ENCODE assay signal across 13 cellular contexts in genomic region chr5:138448481-138449398, GRCh38. TPM values are rescaled to one million over a fixed set of nuclear protein-coding genes. Genes with fewer than 3 reads are reported as not detected.
DNase-seq lines count a peak whose midpoint lies in the region; ATAC-seq, FAIRE-seq and TF ChIP-seq lines count a peak whose summit lies in the region.
"Had no signal": no experiment of that assay in that cellular context is flagged by ENCODE, and none has a peak within 500 bp of the region (broad histone marks: within the 10 kb centered on the region; RNA-seq: fewer than 3 reads in every experiment).

No MANE protein-coding gene starts in this region.

- no peaks in the 10 kb centered on the region for H3K79me1 ChIP-seq in mesenchymal stem cell (replicated peaks; ENCODE audit: low read length, poor library complexity, severe bottlenecking)

- H3K79me2 ChIP-seq in astrocyte (ENCODE audit: insufficient read depth, low read length): no peaks in the 10 kb centered on the region

- H2AK5ac ChIP-seq in mesenchymal stem cell (ENCODE audit: low read length, severe bottlenecking): no peak overlapping the region

- H3K4me2 ChIP-seq in astrocyte (ENCODE audit: low read length): no peak overlapping the region
- no peak overlapping the region for H3K4me2 ChIP-seq in mesenchymal stem cell (ENCODE audit: low read length, poor library complexity, severe bottlenecking)

- H2BK5ac ChIP-seq in mesenchymal stem cell (ENCODE audit: low read depth, low read length, poor library complexity, severe bottlenecking): no peak overlapping the region

- H3K4me1 ChIP-seq in astrocyte (ENCODE audit: insufficient read depth, low read length): peaks cover 4% of the 10 kb centered on the region
- peaks cover 15% of the 10 kb centered on the region for H3K4me1 ChIP-seq in mesenchymal stem cell (ENCODE audit: control insufficient read depth, insufficient read depth, low read depth, low read length)

- H3K27me3 ChIP-seq in astrocyte (ENCODE audit: insufficient read depth, low read length) (no peaks in the 10 kb centered on the region), mesenchymal stem cell (ENCODE audit: control insufficient read depth in 1 of 2, insufficient read depth in 1 of 2, low read length in 2 of 2) (peaks cover 0 to 4% of the 10 kb centered on the region in 2 experiments)
- H3K27me3 ChIP-seq: sigmoid colon had no signal

- peak; percentile 41 for DNase-seq in EL
- peak; percentile 23 to 63 for DNase-seq in NCI-H187 (lab: John Stamatoyannopoulos, UW)
- DNase-seq in astrocyte (ENCODE audit: low read depth): no peak
- DNase-seq in mesenchymal stem cell: peak; percentile 33
- no peak for DNase-seq in activated CD4-positive, alpha-beta T cell treated with anti-CD3 and anti-CD28 coated beads for 1 hour
- DNase-seq in activated CD4-positive, alpha-beta T cell treated with anti-CD3 and anti-CD28 coated beads for 4 hours: no peak
- DNase-seq: dermis blood vessel endothelial cell; SHP77; sigmoid colon; stimulated activated naive CD8-positive, alpha-beta T cell treated with anti-CD3 and anti-CD28 coated beads, Interleukin-15, Interleukin-2, amounts not matched to agents 100 U/mL and 50 U/mL, for 24 hours had no signal

- no peaks in the 10 kb centered on the region for H3K36me3 ChIP-seq in astrocyte (ENCODE audit: insufficient read depth, low read length)
- H3K36me3 ChIP-seq in mesenchymal stem cell (ENCODE audit: control insufficient read depth in 1 of 2, insufficient read depth in 2 of 2, low read depth in 1 of 2, low read length in 2 of 2): peaks cover 0 to 8% of the 10 kb centered on the region in 2 experiments

- no peak for TF ChIP-seq CTCF in astrocyte (IDR thresholded peaks at IDR 0.05; ENCODE audit: insufficient read depth, low read depth, low read length)

- H3K9me3 ChIP-seq in astrocyte (ENCODE audit: insufficient read depth, low read depth, low read length) (no peaks in the 10 kb centered on the region), mesenchymal stem cell (ENCODE audit: control insufficient read depth, low read length) (no peaks in the 10 kb centered on the region)
- H3K9me3 ChIP-seq: sigmoid colon had no signal

- no peaks in the 10 kb centered on the region for H3K4me1 Mint-ChIP-seq in astrocyte (ENCODE audit: low read depth, unreplicated experiment)

- H4K91ac ChIP-seq in mesenchymal stem cell (ENCODE audit: low read length): no peak overlapping the region

- H3K4ac ChIP-seq in mesenchymal stem cell (ENCODE audit: low read depth in 1 of 2, low read length in 2 of 2): no peak overlapping the region

- H3K36me3 Mint-ChIP-seq in astrocyte (ENCODE audit: low read depth, unreplicated experiment): peaks cover 3% of the 10 kb centered on the region

- H2AFZ ChIP-seq in astrocyte (ENCODE audit: low read depth, low read length) (peak overlapping the region; percentile 9), mesenchymal stem cell (ENCODE audit: low read depth, low read length) (no peak overlapping the region)

- no peaks in the 10 kb centered on the region for H3K9me3 Mint-ChIP-seq in astrocyte (ENCODE audit: unreplicated experiment)

- H3K9ac ChIP-seq in astrocyte (ENCODE audit: low read length) (peak overlapping the region; percentile 69), mesenchymal stem cell (ENCODE audit: low read length) (no peak overlapping the region)

- ATAC-seq in HG03045 (IDR thresholded peaks at IDR 0.05; ENCODE audit: unreplicated experiment) (no peak), GM18909 (IDR thresholded peaks at IDR 0.05; ENCODE audit: poor library complexity, unreplicated experiment) (no peak)
- ATAC-seq: stimulated activated naive CD8-positive, alpha-beta T cell treated with anti-CD3 and anti-CD28 coated beads, Interleukin-15, Interleukin-2, amounts not matched to agents 100 U/mL and 50 U/mL, for 24 hours had no signal

- no peak overlapping the region for H2BK120ac ChIP-seq in mesenchymal stem cell (ENCODE audit: low read depth, low read length)

- no peaks in the 10 kb centered on the region for H4K20me1 ChIP-seq in astrocyte (ENCODE audit: insufficient read depth, low read length)

- 79% methylated on average over 6 of the region's 9 CpGs for WGBS in mesenchymal stem cell

- no peak overlapping the region for H2BK15ac ChIP-seq in mesenchymal stem cell (ENCODE audit: low read depth, poor library complexity, severe bottlenecking)

- no peak overlapping the region for H3K18ac ChIP-seq in mesenchymal stem cell (ENCODE audit: low read depth in 1 of 2, low read length in 2 of 2)

- peaks cover 28% of the 10 kb centered on the region for H3K27me3 Mint-ChIP-seq in astrocyte (ENCODE audit: low read depth, unreplicated experiment)

- no peak for FAIRE-seq in astrocyte (lab: Jason Lieb, UNC)
- FAIRE-seq: keratinocyte had no signal

- H3K27ac ChIP-seq in astrocyte (ENCODE audit: low read depth, low read length): no peak overlapping the region
- H3K27ac ChIP-seq in mesenchymal stem cell (ENCODE audit: low read length, poor library complexity, severe bottlenecking): no peak overlapping the region

- no peak overlapping the region for H2BK12ac ChIP-seq in mesenchymal stem cell (ENCODE audit: low read length in 2 of 2)

- peak overlapping the region; percentile 34 for H3K27ac Mint-ChIP-seq in astrocyte (ENCODE audit: unreplicated experiment)

- H4K8ac ChIP-seq in mesenchymal stem cell (ENCODE audit: low read length): no peak overlapping the region

- no peak overlapping the region for H3K4me3 Mint-ChIP-seq in astrocyte (ENCODE audit: unreplicated experiment)

- no peak overlapping the region for H3K14ac ChIP-seq in mesenchymal stem cell (ENCODE audit: low read length in 2 of 2)

- H3K4me3 ChIP-seq in astrocyte (ENCODE audit: insufficient read depth, low read depth, low read length): no peak overlapping the region
- no peak overlapping the region for H3K4me3 ChIP-seq in mesenchymal stem cell (ENCODE audit: insufficient read depth in 1 of 2, low read depth in 1 of 2, low read length in 2 of 2)

- H3K23ac ChIP-seq in mesenchymal stem cell (ENCODE audit: low read length in 2 of 2): no peak overlapping the region

RNA-seq across cellular contexts. Expression of gene REEP2, which starts 9.9 kb away (rescaled TPM):
- 16.0 and 17.2 TPM in 2 replicates for total RNA-seq in astrocyte
- 9.4 TPM for polyA plus RNA-seq in mesenchymal stem cell (2013, experiment 1 of 2)
- polyA plus RNA-seq in mesenchymal stem cell (2013, experiment 2 of 2): 9.3 TPM

RNA-seq across cellular contexts. Expression of gene EGR1, which starts 16.5 kb away (rescaled TPM):
- 24.4 and 31.5 TPM in 2 replicates for total RNA-seq in astrocyte
- polyA plus RNA-seq in mesenchymal stem cell (2013, experiment 1 of 2): 459 TPM
- 434 TPM for polyA plus RNA-seq in mesenchymal stem cell (2013, experiment 2 of 2)

Comparison
In these comparisons a context has a peak if more than half of its experiments do, and no peak if none do; other contexts are left out.
1. DNase-seq: peak in EL (single experiment), NCI-H187 (2 of 2) and mesenchymal stem cell (single experiment); none in astrocyte (single experiment), activated CD4-positive, alpha-beta T cell treated with anti-CD3 and anti-CD28 coated beads for 1 hour (single experiment) and activated CD4-positive, alpha-beta T cell treated with anti-CD3 and anti-CD28 coated beads for 4 hours (0 of 2).